Comparison of ENCODE assay signal across 15 cellular contexts in the genomic region with DNA sequence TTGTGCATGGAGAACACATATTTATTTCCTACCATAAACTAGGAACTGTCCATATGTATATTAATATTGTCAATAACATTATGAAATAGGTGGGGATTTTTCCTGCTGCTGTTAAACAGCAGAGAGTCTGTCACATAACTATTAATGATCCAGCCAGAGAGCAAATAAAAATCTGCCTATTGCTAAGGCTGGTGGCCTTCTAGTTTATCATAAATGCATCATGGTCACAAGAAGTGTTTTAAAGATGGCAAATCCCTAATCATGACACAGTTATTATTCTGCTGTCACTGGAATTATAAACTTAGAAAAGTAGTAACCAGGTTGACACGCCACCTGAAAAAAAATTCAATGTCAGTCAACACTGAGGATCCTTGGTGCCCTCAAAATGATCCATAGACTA.
DNase-seq lines count a peak whose midpoint lies in the region; ATAC-seq and TF ChIP-seq lines count a peak whose summit lies in the region.
"Had no signal": no experiment of that assay in that cellular context is flagged by ENCODE, and none has a peak within 500 bp of the region (broad histone marks: within the 10 kb centered on the region; RNA-seq: fewer than 3 reads in every experiment).

No MANE protein-coding gene starts in this region.

- ATAC-seq in omental fat pad (ENCODE audit: low FRiP score) (no peak), HG03025 (IDR thresholded peaks at IDR 0.05; ENCODE audit: low FRiP score, unreplicated experiment) (no peak)

- H3K4me1 ChIP-seq in A673 (ENCODE audit: insufficient read depth, low read length, poor library complexity, severe bottlenecking) = peaks cover 29% of the 10 kb centered on the region
- peaks cover 0 to 14% of the 10 kb centered on the region in 2 donors for H3K4me1 ChIP-seq in ascending aorta

- no peak overlapping the region for H3K4me3 Mint-ChIP-seq in nephron
- H3K4me3 Mint-ChIP-seq: CD4-positive, alpha-beta T cell had no signal

- no TSS peak for BruUV-seq in A673 (replicated peaks; lab: Mats Ljungman, UMichigan)

- H3K4me3 ChIP-seq in A673 (ENCODE audit: low read depth, low read length, poor library complexity, severe bottlenecking) (peak overlapping the region; percentile 1), ascending aorta (no peak overlapping the region)

- H3K36me3 Mint-ChIP-seq in nephron (ENCODE audit: low read depth) = no peaks in the 10 kb centered on the region

- H3K27ac Mint-ChIP-seq in nephron = peak overlapping the region in 2 of 3 experiments; percentile 67 to 80
- H3K27ac Mint-ChIP-seq: CD4-positive, alpha-beta T cell had no signal

- H3K27ac ChIP-seq in A673 (ENCODE audit: low read depth, low read length, poor library complexity, severe bottlenecking) (peak overlapping the region; percentile 80), ascending aorta (peak overlapping the region; percentile 9 to 28)

- H3K27me3 Mint-ChIP-seq in nephron (ENCODE audit: low read depth) = no peaks in the 10 kb centered on the region
- H3K27me3 Mint-ChIP-seq: CD4-positive, alpha-beta T cell had no signal

- intact Hi-C loops in A673 (cut with micrococcal nuclease; ENCODE audit: unreplicated experiment) = no loop called here
- intact Hi-C loops in ascending aorta (cut with DNase I) = loop anchor here (5.0 kb wide), 1 partner anchor 50 kb away; no protein-coding TSS in a partner anchor

- CTCF ChIA-PET in A673 (lab: Charles Lee) = no interaction called here

- no peak for TF ChIP-seq CTCF in A673 (conservative IDR thresholded peaks at IDR 0.05; ENCODE audit: low read depth, low read length)
- no peak for TF ChIP-seq CTCF in ascending aorta (IDR thresholded peaks at IDR 0.05)
- no peak for TF ChIP-seq CTCF in nephron (IDR thresholded peaks at IDR 0.05; ENCODE audit: unreplicated experiment in 3 of 3)
- TF ChIP-seq CTCF in omental fat pad (IDR thresholded peaks at IDR 0.05) = no peak

- DNase-seq in A673 (ENCODE audit: low spot score) (peak; percentile 8), LHCN-M2 (ENCODE audit: low read depth) (peak; percentile 37), ascending aorta (ENCODE audit: low spot score in 2 of 2) (no peak), omental fat pad (ENCODE audit: low spot score) (no peak), T-helper 1 cell (no peak)
- DNase-seq in activated CD4-positive, alpha-beta T cell treated with anti-CD3 and anti-CD28 coated beads, Interleukin-2, amount 50 U/mL, for 4 hours = no peak
- DNase-seq: BE2C; CD4-positive, alpha-beta T cell; DMS79; Kasumi-1; NCI-H187; NCI-H526 treated with DMSO at 0.1 percent for 48 hours; SIG-M5 had no signal

- peaks cover 13% of the 10 kb centered on the region for H3K9me3 Mint-ChIP-seq in nephron
- H3K9me3 Mint-ChIP-seq: CD4-positive, alpha-beta T cell had no signal

- no peaks in the 10 kb centered on the region for H3K36me3 ChIP-seq in A673 (ENCODE audit: insufficient read depth, low read length, poor library complexity, severe bottlenecking)
- H3K36me3 ChIP-seq in ascending aorta = no peaks in the 10 kb centered on the region
- H3K36me3 ChIP-seq: BE2C had no signal

- peaks cover 14% of the 10 kb centered on the region for H3K4me1 Mint-ChIP-seq in nephron

- POLR2A ChIA-PET in A673 (lab: Charles Lee; ENCODE audit: low non-redundant PET) = no interaction called here

- H3K27me3 ChIP-seq in A673 (replicated peaks; ENCODE audit: insufficient read depth, low read depth, low read length, poor library complexity) = no peaks in the 10 kb centered on the region
- no peaks in the 10 kb centered on the region for H3K27me3 ChIP-seq in ascending aorta
- H3K27me3 ChIP-seq: BE2C had no signal

- H3K9me3 ChIP-seq in A673 (ENCODE audit: low read depth, low read length, poor library complexity, severe bottlenecking) (no peaks in the 10 kb centered on the region), ascending aorta (no peaks in the 10 kb centered on the region)
- H3K9me3 ChIP-seq: BE2C had no signal

Comparison
In these comparisons a context has a peak if more than half of its experiments do, and no peak if none do; other contexts are left out.
1. DNase-seq: peak in A673 (single experiment) and LHCN-M2 (single experiment); none in ascending aorta (0 of 2), activated CD4-positive, alpha-beta T cell treated with anti-CD3 and anti-CD28 coated beads, Interleukin-2, amount 50 U/mL, for 4 hours (0 of 2), omental fat pad (single experiment) and T-helper 1 cell (0 of 5).